1 cellular context compared by ENCODE assay signal in genomic region chr12:12716845-12717585, GRCh38.
TF ChIP-seq lines count a peak whose summit lies in the region.

CDKN1B (plus strand) TSS chr12:12717368; CDS start chr12:12717840, 472 bp downstream.

TF ChIP-seq in GM12878, 131 proteins besides CTCF, POLR2A, EP300 and RAD21 (continued from another document and continues in another):
- TF ChIP-seq REST (IDR thresholded peaks at IDR 0.05; ENCODE audit: low read depth, low read length), result 0 out of 2 replicates have a peak, but pooled peaks have one; percentile 20
- no peak for TF ChIP-seq ATF3 (IDR thresholded peaks at IDR 0.05; ENCODE audit: borderline replicate concordance, extremely low read depth, low read depth, low read length)
- TF ChIP-seq MXI1 (IDR thresholded peaks at IDR 0.05; ENCODE audit: low read depth, low read length), result peak; percentile 26; the same call in 1 of the 2 replicates
- TF ChIP-seq NR2F1 (conservative IDR thresholded peaks at IDR 0.05), result peak; percentile 64
- no peak for TF ChIP-seq SRF (IDR thresholded peaks at IDR 0.05; ENCODE audit: low read depth in 2 of 2, low read length in 2 of 2)
- TF ChIP-seq YBX1 (IDR thresholded peaks at IDR 0.05), result no peak
- peak; percentile 94 for TF ChIP-seq YY1 (IDR thresholded peaks at IDR 0.05; ENCODE audit: low read depth, low read length)
- TF ChIP-seq SP1 (IDR thresholded peaks at IDR 0.05; ENCODE audit: low read depth, low read length), result peak; percentile 70
- TF ChIP-seq WRNIP1 (IDR thresholded peaks at IDR 0.05; ENCODE audit: borderline replicate concordance, low read depth, low read length), result peak; percentile 100
- no peak for TF ChIP-seq CBX5 (IDR thresholded peaks at IDR 0.05; ENCODE audit: low read depth)
- no peak for TF ChIP-seq ATF2 (IDR thresholded peaks at IDR 0.05; ENCODE audit: low read length)
- TF ChIP-seq FOS (IDR thresholded peaks at IDR 0.05; ENCODE audit: borderline replicate concordance, extremely low read depth, insufficient read length), result no peak
- TF ChIP-seq EGR1 (IDR thresholded peaks at IDR 0.05; ENCODE audit: borderline replicate concordance in 1 of 2, low read depth in 2 of 2, low read length in 2 of 2), result peak in 1 of 2 experiments; percentile 79; a peak in 1 of 3 replicates
- peak; percentile 50 for TF ChIP-seq LARP7 (IDR thresholded peaks at IDR 0.05)
- TF ChIP-seq CREB1 (IDR thresholded peaks at IDR 0.05; ENCODE audit: low read depth), result peak; percentile 59; the same call in 1 of the 2 replicates
- peak; percentile 77 for TF ChIP-seq ZNF687 (IDR thresholded peaks at IDR 0.05)
- TF ChIP-seq CREM (IDR thresholded peaks at IDR 0.05; ENCODE audit: low read depth), result peak; percentile 10; the same call in 1 of the 2 replicates
- TF ChIP-seq MEF2B (IDR thresholded peaks at IDR 0.05; ENCODE audit: partially characterized antibody, poor library complexity, severe bottlenecking), result peak; percentile 30
- TF ChIP-seq SMAD1 (IDR thresholded peaks at IDR 0.05; ENCODE audit: low read depth, partially characterized antibody), result no peak
- TF ChIP-seq TCF7 (IDR thresholded peaks at IDR 0.05; ENCODE audit: borderline replicate concordance), result no peak
- no peak for TF ChIP-seq BMI1 (IDR thresholded peaks at IDR 0.05; ENCODE audit: borderline replicate concordance)
- peak; percentile 71; the same call in 1 of the 2 replicates for TF ChIP-seq ZNF384 (IDR thresholded peaks at IDR 0.05; ENCODE audit: borderline replicate concordance, low read depth, low read length)
- peak; percentile 5; the same call in 1 of the 2 replicates for TF ChIP-seq RUNX3 (IDR thresholded peaks at IDR 0.05; ENCODE audit: low read length)
- peak; percentile 23; the same call in 1 of the 2 replicates for TF ChIP-seq ZNF217 (IDR thresholded peaks at IDR 0.05)
- no peak for TF ChIP-seq HSF1 (IDR thresholded peaks at IDR 0.05; ENCODE audit: low read depth, low read length)
- TF ChIP-seq TAF1 (IDR thresholded peaks at IDR 0.05; ENCODE audit: borderline replicate concordance, low read depth, low read length), result peak; percentile 80; the same call in 1 of the 2 replicates
- TF ChIP-seq POLR2AphosphoS2 (IDR thresholded peaks at IDR 0.05; ENCODE audit: low read depth, low read length), result peak; percentile 76; the same call in 1 of the 2 replicates
- TF ChIP-seq NBN (IDR thresholded peaks at IDR 0.05), result 0 out of 2 replicates have a peak, but pooled peaks have one; percentile 39
- no peak for TF ChIP-seq ZNF274 (IDR thresholded peaks at IDR 0.05; ENCODE audit: insufficient read depth, insufficient read length)
- peak; percentile 97 to 99 for TF ChIP-seq BHLHE40 (IDR thresholded peaks at IDR 0.05; ENCODE audit: borderline replicate concordance in 1 of 2, low read depth in 2 of 2, low read length in 1 of 2)
- TF ChIP-seq PKNOX1 (IDR thresholded peaks at IDR 0.05), result peak; percentile 98
- no peak; the same call in none of the 2 replicates for TF ChIP-seq GATAD2B (conservative IDR thresholded peaks at IDR 0.05; ENCODE audit: low read depth)
- TF ChIP-seq ETV6 (conservative IDR thresholded peaks at IDR 0.05 in 1 of 2, IDR thresholded peaks at IDR 0.05 in 1 of 2; ENCODE audit: borderline replicate concordance in 1 of 2, low read depth in 1 of 2), result no peak
- TF ChIP-seq MAX (IDR thresholded peaks at IDR 0.05; ENCODE audit: low read depth, low read length), result peak; percentile 64; the same call in 1 of the 2 replicates
- TF ChIP-seq SUZ12 (IDR thresholded peaks at IDR 0.05; ENCODE audit: unreplicated experiment), result no peak
- no peak for TF ChIP-seq BRCA1 (IDR thresholded peaks at IDR 0.05; ENCODE audit: low read depth, low read length)
- no peak for TF ChIP-seq SREBF1 (IDR thresholded peaks at IDR 0.05; ENCODE audit: low read length)
- no peak for TF ChIP-seq NFIC (IDR thresholded peaks at IDR 0.05; ENCODE audit: low read depth, low read length)
- no peak for TF ChIP-seq JUND (IDR thresholded peaks at IDR 0.05; ENCODE audit: low read depth, low read length)
- 0 out of 2 replicates have a peak, but pooled peaks have one; percentile 30 for TF ChIP-seq ZNF592 (IDR thresholded peaks at IDR 0.05)
- TF ChIP-seq CHD4 (IDR thresholded peaks at IDR 0.05), result no peak
- no peak for TF ChIP-seq PAX8 (IDR thresholded peaks at IDR 0.05)
- peak; percentile 54 for TF ChIP-seq NKRF (conservative IDR thresholded peaks at IDR 0.05)
